In genomic region chr17:44095388-44095646, GRCh38 we compare ENCODE assay signal across 8 cellular contexts. TPM values are rescaled to one million over a fixed set of nuclear protein-coding genes. Genes with fewer than 3 reads are reported as not detected.
DNase-seq lines count a peak whose midpoint lies in the region; ATAC-seq and TF ChIP-seq lines count a peak whose summit lies in the region.
"Had no signal": no experiment of that assay in that cellular context is flagged by ENCODE, and none has a peak within 500 bp of the region (broad histone marks: within the 10 kb centered on the region; RNA-seq: fewer than 3 reads in every experiment).

No MANE protein-coding gene starts in this region.

- 35 to 41% methylated on average over 2 of the region's 2 CpGs for WGBS in thyroid gland, 2 donors

- no peaks in the 10 kb centered on the region for H3K27me3 Mint-ChIP-seq in central memory CD8-positive, alpha-beta T cell
- no peaks in the 10 kb centered on the region for H3K27me3 Mint-ChIP-seq in mesothelial cell of epicardium (ENCODE audit: low read depth)

- peak overlapping the region; percentile 49 for H3K27ac Mint-ChIP-seq in central memory CD8-positive, alpha-beta T cell (ENCODE audit: low read depth)
- peak overlapping the region; percentile 98 for H3K27ac Mint-ChIP-seq in mesothelial cell of epicardium

- peaks cover 8% of the 10 kb centered on the region; the same call in 1 of the 2 replicates for H3K36me3 ChIP-seq in KMS-11 (ENCODE audit: insufficient read depth)
- peaks cover 31 to 33% of the 10 kb centered on the region in 2 donors for H3K36me3 ChIP-seq in thyroid gland

- H2AFZ ChIP-seq in KMS-11 (ENCODE audit: low read depth): no peak overlapping the region

- H3K79me2 ChIP-seq in KMS-11 (ENCODE audit: insufficient read depth, low read depth): peaks cover 15% of the 10 kb centered on the region; the same call in 1 of the 2 replicates

- no peak for ATAC-seq in central memory CD8-positive, alpha-beta T cell (replicated peaks; ENCODE audit: extremely low read depth, poor library complexity, severe bottlenecking)
- ATAC-seq in GM19351 (IDR thresholded peaks at IDR 0.05; ENCODE audit: unreplicated experiment) (no peak), HG03196 (IDR thresholded peaks at IDR 0.05; ENCODE audit: unreplicated experiment) (no peak)

- H3K9ac ChIP-seq in KMS-11: no peak overlapping the region

- no peak overlapping the region for H3K4me3 Mint-ChIP-seq in central memory CD8-positive, alpha-beta T cell
- H3K4me3 Mint-ChIP-seq in mesothelial cell of epicardium: peak overlapping the region; percentile 63

- H3K4me1 ChIP-seq in KMS-11 (ENCODE audit: low read depth, poor library complexity, severe bottlenecking): peaks cover 48% of the 10 kb centered on the region
- H3K4me1 ChIP-seq in thyroid gland: peaks cover 32 to 41% of the 10 kb centered on the region in 2 donors

- H3K4me2 ChIP-seq in KMS-11: peak overlapping the region; percentile 7; the same call in 1 of the 2 replicates

- no peaks in the 10 kb centered on the region for H3K9me3 ChIP-seq in thyroid gland

- H3K4me1 Mint-ChIP-seq in central memory CD8-positive, alpha-beta T cell: peaks cover 7% of the 10 kb centered on the region
- H3K4me1 Mint-ChIP-seq in mesothelial cell of epicardium: peaks cover 9% of the 10 kb centered on the region

- H3K27ac ChIP-seq in KMS-11 (0 out of 2 replicates have a peak overlapping the region, but pooled peaks have one; percentile 2), thyroid gland (peak overlapping the region in 2 of 3 donors; percentile 83 to 89)

- intact Hi-C loops in thyroid gland (cut with DNase I): no loop called here

- TF ChIP-seq POLR2A in thyroid gland (IDR thresholded peaks at IDR 0.05): no peak

- no peaks in the 10 kb centered on the region for H3K9me3 Mint-ChIP-seq in central memory CD8-positive, alpha-beta T cell
- H3K9me3 Mint-ChIP-seq in mesothelial cell of epicardium: no peaks in the 10 kb centered on the region

- H3K27me3 ChIP-seq in KMS-11 (ENCODE audit: insufficient read depth, low read depth) (no peaks in the 10 kb centered on the region), thyroid gland (no peaks in the 10 kb centered on the region)

- DNase-seq in central memory CD8-positive, alpha-beta T cell (ENCODE audit: low spot score in 2 of 2): no peak
- DNase-seq in mesothelial cell of epicardium (ENCODE audit: low spot score in 2 of 2, unreplicated experiment in 2 of 2): no peak
- DNase-seq in thyroid gland: no peak
- DNase-seq in activated CD8-positive, alpha-beta memory T cell treated with anti-CD3 and anti-CD28 coated beads, Interleukin-2, amount 50 U/mL, for 4 hours: no peak
- DNase-seq: stimulated activated CD4-positive, alpha-beta T cell treated with anti-CD3 and anti-CD28 coated beads, Interleukin-4, amount 100 ng/mL, for 24 hours had no signal

- H3K36me3 Mint-ChIP-seq in central memory CD8-positive, alpha-beta T cell (ENCODE audit: insufficient read depth): peaks cover 13% of the 10 kb centered on the region
- H3K36me3 Mint-ChIP-seq in mesothelial cell of epicardium: peaks cover 8% of the 10 kb centered on the region

- TF ChIP-seq CTCF in KMS-11 (conservative IDR thresholded peaks at IDR 0.05; ENCODE audit: low read depth, low read length): no peak
- TF ChIP-seq CTCF in mesothelial cell of epicardium (IDR thresholded peaks at IDR 0.05; ENCODE audit: unreplicated experiment): no peak
- TF ChIP-seq CTCF in thyroid gland (IDR thresholded peaks at IDR 0.05): no peak

- no peaks in the 10 kb centered on the region for H4K20me1 ChIP-seq in KMS-11 (ENCODE audit: insufficient read depth)

- no peak overlapping the region for H3K4me3 ChIP-seq in KMS-11 (IDR thresholded peaks at IDR 0.05; ENCODE audit: insufficient read depth, low read depth, low read length)
- no peak overlapping the region for H3K4me3 ChIP-seq in thyroid gland (replicated peaks in 1 of 3)

RNA-seq across cellular contexts. Expression of gene G6PC3, which starts 24.8 kb away (rescaled TPM):
- 58.3 to 63.2 TPM (median 61.4 TPM) in 3 replicates for total RNA-seq in mesothelial cell of epicardium
- total RNA-seq in thyroid gland: 100 to 1,000 TPM in 2 of 4 donors, 10 to 100 TPM in 2; 41.4 to 104 (median 80.8) TPM

RNA-seq across cellular contexts. Expression of gene HDAC5, which starts 28.1 kb away (rescaled TPM):
- total RNA-seq in mesothelial cell of epicardium (33.4 to 34.1 TPM (median 33.5 TPM) in 3 replicates), thyroid gland (100 to 1,000 TPM in 2 of 4 donors, 10 to 100 TPM in 2; 69.5 to 142 (median 107) TPM)

RNA-seq across cellular contexts. Expression of gene LSM12, which starts 28.8 kb away (rescaled TPM):
- total RNA-seq in mesothelial cell of epicardium (51.4 to 60.8 TPM (median 58.0 TPM) in 3 replicates), thyroid gland (10 to 100 TPM; 41.3 to 47.2 (median 43.8) TPM)

RNA-seq across cellular contexts. Expression of gene HROB, which starts 46.4 kb away (rescaled TPM):
- total RNA-seq in mesothelial cell of epicardium (6.0 to 6.4 TPM (median 6.2 TPM) in 3 replicates), thyroid gland (1 to 10 TPM in 1 of 4 donors, under 1 TPM in 3; 0.20 to 1.1 (median 0.30) TPM)
